8 cellular contexts compared by ENCODE assay signal in the genomic region with DNA sequence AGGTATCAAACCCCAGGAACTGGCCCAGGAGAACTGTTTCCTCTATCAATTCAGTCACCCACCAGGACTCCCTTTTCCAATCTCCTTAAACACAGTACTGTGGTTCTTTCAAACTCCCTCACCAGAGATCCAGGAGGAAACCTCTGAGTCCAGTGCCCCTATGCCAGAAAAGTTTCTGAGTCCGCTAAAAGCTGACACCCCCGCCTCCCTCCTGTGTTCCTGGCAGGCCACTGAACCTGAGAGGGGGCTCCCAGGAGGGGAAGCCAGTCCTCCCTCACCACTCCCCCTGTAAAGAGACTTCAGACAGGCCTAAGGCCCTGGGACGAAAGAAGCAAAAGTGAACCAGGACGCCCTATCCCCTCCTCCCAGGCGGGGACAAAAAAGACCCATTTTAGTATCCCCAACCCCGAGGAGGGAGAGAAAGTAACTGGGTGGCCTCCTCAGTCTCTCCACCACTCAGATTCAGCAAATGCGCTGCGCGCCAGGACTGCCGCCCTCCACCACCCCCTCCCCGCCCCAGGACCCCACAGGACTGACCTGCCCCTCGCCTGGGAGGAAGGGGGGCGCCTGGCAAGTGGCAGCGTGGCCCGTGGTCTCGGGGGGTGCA. TPM values are rescaled to one million over a fixed set of nuclear protein-coding genes. Genes with fewer than 3 reads are reported as not detected.
DNase-seq lines count a peak whose midpoint lies in the region; ATAC-seq and TF ChIP-seq lines count a peak whose summit lies in the region.

No MANE protein-coding gene starts in this region.

- peaks cover 0 to 8% of the 10 kb centered on the region in 2 donors for H3K36me3 ChIP-seq in muscle layer of duodenum (ENCODE audit: control insufficient read depth in 1 of 2, insufficient read depth in 2 of 2, low read length in 2 of 2)
- peaks cover 13% of the 10 kb centered on the region for H3K36me3 ChIP-seq in upper lobe of right lung

- intact Hi-C loops in upper lobe of right lung (cut with DNase I), result no loop called here

- H3K4me1 ChIP-seq in muscle layer of duodenum (ENCODE audit: control insufficient read depth in 1 of 2, insufficient read depth in 2 of 2, low read length in 2 of 2), result peaks cover 22 to 36% of the 10 kb centered on the region in 2 donors
- H3K4me1 ChIP-seq in upper lobe of right lung, result peaks cover 32% of the 10 kb centered on the region

- peak; percentile 15 for ATAC-seq in HG02840 (IDR thresholded peaks at IDR 0.05; ENCODE audit: low FRiP score, unreplicated experiment)
- ATAC-seq in upper lobe of right lung, result peak; percentile 3
- no peak for ATAC-seq in HG03025 (IDR thresholded peaks at IDR 0.05; ENCODE audit: low FRiP score, unreplicated experiment)

- no peak for TF ChIP-seq CTCF in upper lobe of right lung (IDR thresholded peaks at IDR 0.05)

- H3K27ac ChIP-seq in muscle layer of duodenum (ENCODE audit: low read length) (peak overlapping the region; percentile 75), upper lobe of right lung (peak overlapping the region; percentile 82)

- DNase-seq in EL, result peak; percentile 35
- DNase-seq in UCSD-AML1 (lab: John Stamatoyannopoulos, UW; ENCODE audit: unreplicated experiment), result peak; percentile 48
- DNase-seq in erythroblast (lab: John Stamatoyannopoulos, UW), result peak; percentile 61 to 62
- no peak for DNase-seq in upper lobe of right lung
- DNase-seq in NCI-H1092 treated with DMSO at 0.1 percent for 48 hours (lab: John Stamatoyannopoulos, UW), result no peak

- H3K27me3 ChIP-seq in muscle layer of duodenum (ENCODE audit: low read depth, low read length), result no peaks in the 10 kb centered on the region
- H3K27me3 ChIP-seq in upper lobe of right lung, result no peaks in the 10 kb centered on the region

- no peak for TF ChIP-seq POLR2A in erythroblast (IDR thresholded peaks at IDR 0.05; ENCODE audit: low read length)

- H3K9me3 ChIP-seq in muscle layer of duodenum (ENCODE audit: control insufficient read depth in 1 of 2, low read length in 2 of 2) (no peaks in the 10 kb centered on the region), upper lobe of right lung (no peaks in the 10 kb centered on the region)

- H3K4me3 ChIP-seq in muscle layer of duodenum (ENCODE audit: low read depth in 1 of 2, low read length in 2 of 2) (peak overlapping the region; percentile 78 to 80), upper lobe of right lung (peak overlapping the region; percentile 96)

RNA-seq across cellular contexts. Expression of a gene that starts 0.6 kb away (rescaled TPM):
- total RNA-seq in upper lobe of right lung, result 35.8 TPM

RNA-seq across cellular contexts. Expression of a gene that starts 37.1 kb away (rescaled TPM):
- 24.7 TPM for total RNA-seq in upper lobe of right lung

RNA-seq across cellular contexts. Expression of a gene that starts 37.6 kb away (rescaled TPM):
- 0.72 TPM for total RNA-seq in upper lobe of right lung

Comparison
In these comparisons a context has a peak if more than half of its experiments do, and no peak if none do; other contexts are left out.
1. DNase-seq: peak in EL (single experiment), UCSD-AML1 (single experiment) and erythroblast (2 of 2); none in upper lobe of right lung (single experiment) and NCI-H1092 treated with DMSO at 0.1 percent for 48 hours (single experiment).